Comparison of ENCODE assay signal across 1 cellular context in the genomic region with DNA sequence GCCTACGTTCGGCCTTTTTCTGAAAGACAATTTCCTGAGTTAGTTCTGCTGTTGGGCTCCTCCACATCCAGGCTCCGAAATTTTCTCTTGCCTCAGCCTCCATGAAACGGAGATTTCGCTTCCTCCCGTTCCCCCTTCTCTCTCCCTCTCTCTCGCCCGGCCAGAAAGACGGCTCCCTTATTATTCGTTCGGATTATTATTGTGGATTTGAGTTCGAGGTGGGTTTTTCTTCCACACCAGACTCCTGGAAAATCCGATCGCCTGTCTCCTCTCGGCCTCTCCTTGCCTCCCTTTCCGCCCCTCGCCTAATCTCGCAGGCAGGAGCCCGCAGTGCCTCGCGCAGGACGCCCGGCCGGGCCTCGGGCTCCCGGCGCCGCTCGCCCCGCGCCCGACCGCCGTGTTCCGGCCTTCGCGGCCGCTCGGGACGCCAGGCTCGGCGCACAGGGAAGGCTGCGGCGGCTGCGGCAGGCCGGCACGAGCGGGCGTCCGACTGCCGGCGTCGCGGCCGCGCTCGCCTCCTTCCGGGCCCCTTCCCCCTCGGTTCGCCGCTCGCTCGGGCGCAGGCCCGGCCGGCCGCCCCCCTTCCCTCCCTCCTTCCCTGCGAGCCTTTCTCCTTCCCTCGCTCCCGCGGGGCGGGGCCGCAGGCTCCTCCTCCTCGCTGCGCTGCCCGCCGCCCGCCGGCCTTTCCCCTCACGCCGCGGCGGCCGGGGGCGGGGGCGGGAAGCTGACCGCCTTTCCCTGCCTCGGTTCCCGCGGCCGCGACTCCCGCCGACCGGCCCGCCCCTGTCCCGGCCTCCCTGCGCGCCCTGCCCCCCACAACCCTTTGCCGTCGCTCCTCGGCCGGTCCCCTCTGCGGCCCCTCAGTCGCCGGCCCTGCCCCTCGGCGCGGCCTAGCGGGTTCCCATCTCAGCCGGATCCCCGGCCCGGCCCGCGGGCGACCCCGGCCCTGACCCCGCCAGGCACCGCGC.
TF ChIP-seq lines count a peak whose summit lies in the region.

Gene ARHGEF11, minus strand, starts transcription at position 492 of the 968 bp plus-strand sequence. CDS start 1,412 bp downstream, outside the sequence.

TF ChIP-seq in HepG2, 621 proteins besides CTCF, POLR2A, EP300 and RAD21 (continued from another document and continues in another):
- TF ChIP-seq, protein P1, sequence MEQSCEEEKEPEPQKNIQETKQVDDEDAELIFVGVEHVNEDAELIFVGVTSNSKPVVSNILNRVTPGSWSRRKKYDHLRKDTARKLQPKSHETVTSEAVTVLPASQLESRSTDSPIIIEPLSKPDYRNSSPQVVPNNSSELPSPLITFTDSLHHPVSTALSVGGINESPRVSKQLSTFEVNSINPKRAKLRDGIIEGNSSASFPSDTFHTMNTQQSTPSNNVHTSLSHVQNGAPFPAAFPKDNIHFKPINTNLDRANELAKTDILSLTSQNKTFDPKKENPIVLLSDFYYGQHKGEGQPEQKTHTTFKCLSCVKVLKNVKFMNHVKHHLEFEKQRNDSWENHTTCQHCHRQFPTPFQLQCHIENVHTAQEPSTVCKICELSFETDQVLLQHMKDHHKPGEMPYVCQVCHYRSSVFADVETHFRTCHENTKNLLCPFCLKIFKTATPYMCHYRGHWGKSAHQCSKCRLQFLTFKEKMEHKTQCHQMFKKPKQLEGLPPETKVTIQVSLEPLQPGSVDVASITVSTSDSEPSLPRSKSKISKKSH (CRISPR knock-in tag; IDR thresholded peaks at IDR 0.05; ENCODE audit: borderline replicate concordance): no peak
- TF ChIP-seq PRPF4 (IDR thresholded peaks at IDR 0.05; ENCODE audit: low read depth, low read length, poor library complexity, severe bottlenecking) (no peak), CAMTA2 (CRISPR knock-in tag; IDR thresholded peaks at IDR 0.05; ENCODE audit: borderline replicate concordance) (no peak), ZNF501 (CRISPR knock-in tag; IDR thresholded peaks at IDR 0.05) (no peak), ATF2 (CRISPR knock-in tag; IDR thresholded peaks at IDR 0.05) (no peak), MIXL1 (CRISPR knock-in tag; IDR thresholded peaks at IDR 0.05) (0 out of 2 replicates have a peak, but pooled peaks have one; percentile 13), ZBTB3 (CRISPR knock-in tag; IDR thresholded peaks at IDR 0.05; ENCODE audit: borderline replicate concordance, low read depth) (no peak), LCORL (IDR thresholded peaks at IDR 0.05) (no peak), LCORL (CRISPR knock-in tag; IDR thresholded peaks at IDR 0.05) (no peak), MBD4 (IDR thresholded peaks at IDR 0.05; ENCODE audit: borderline replicate concordance, low read length) (no peak), ZNF333 (CRISPR knock-in tag; IDR thresholded peaks at IDR 0.05; ENCODE audit: borderline replicate concordance) (no peak), ZNF256 (CRISPR knock-in tag; conservative IDR thresholded peaks at IDR 0.05) (no peak), JUN (CRISPR knock-in tag; IDR thresholded peaks at IDR 0.05) (no peak), ERF (CRISPR knock-in tag; IDR thresholded peaks at IDR 0.05) (no peak), ZNF580 (CRISPR knock-in tag; IDR thresholded peaks at IDR 0.05; ENCODE audit: borderline replicate concordance, low read depth) (no peak), NFIC (IDR thresholded peaks at IDR 0.05; ENCODE audit: low read length) (no peak), NFYC (CRISPR knock-in tag; IDR thresholded peaks at IDR 0.05) (no peak), NFKBIZ (CRISPR knock-in tag; IDR thresholded peaks at IDR 0.05) (no peak), HMGA1 (CRISPR knock-in tag; conservative IDR thresholded peaks at IDR 0.05) (no peak), PLRG1 (conservative IDR thresholded peaks at IDR 0.05) (no peak), ZNF264 (CRISPR knock-in tag; IDR thresholded peaks at IDR 0.05) (no peak), BCL6 (CRISPR knock-in tag; IDR thresholded peaks at IDR 0.05) (no peak), ZNF552 (CRISPR knock-in tag; IDR thresholded peaks at IDR 0.05; ENCODE audit: borderline replicate concordance) (no peak), U2AF1 (optimal IDR thresholded peaks at IDR 0.05; ENCODE audit: low read depth, low read length) (no peak), TRIM24 (CRISPR knock-in tag; IDR thresholded peaks at IDR 0.05) (no peak), STAT5B (CRISPR knock-in tag; IDR thresholded peaks at IDR 0.05) (no peak), SMC3 (IDR thresholded peaks at IDR 0.05; ENCODE audit: low read length) (no peak), ZFYVE20 (CRISPR knock-in tag; IDR thresholded peaks at IDR 0.05; ENCODE audit: borderline replicate concordance, low read depth) (no peak), ZNF143 (CRISPR knock-in tag; IDR thresholded peaks at IDR 0.05) (no peak), ZNF710 (CRISPR knock-in tag; IDR thresholded peaks at IDR 0.05; ENCODE audit: borderline replicate concordance) (peak; percentile 99), ELF3 (CRISPR knock-in tag; IDR thresholded peaks at IDR 0.05) (peak; percentile 50), BCL3 (CRISPR knock-in tag; IDR thresholded peaks at IDR 0.05) (peak; percentile 27; the same call in 1 of the 2 replicates), NFE2L2 (IDR thresholded peaks at IDR 0.05; ENCODE audit: low read length) (no peak), MYNN (CRISPR knock-in tag; IDR thresholded peaks at IDR 0.05; ENCODE audit: low read depth) (no peak), POLR2G (IDR thresholded peaks at IDR 0.05; ENCODE audit: low read depth, low read length) (peak; percentile 63), CBFB (CRISPR knock-in tag; IDR thresholded peaks at IDR 0.05) (no peak), SP2 (CRISPR knock-in tag; IDR thresholded peaks at IDR 0.05) (no peak), ZBTB39 (CRISPR knock-in tag; IDR thresholded peaks at IDR 0.05) (no peak), SALL1 (CRISPR knock-in tag; IDR thresholded peaks at IDR 0.05) (no peak; the same call in 1 of the 2 replicates), ZFX (CRISPR knock-in tag; IDR thresholded peaks at IDR 0.05; ENCODE audit: low read depth) (peak; percentile 86), THYN1 (CRISPR knock-in tag; IDR thresholded peaks at IDR 0.05; ENCODE audit: borderline replicate concordance, low read depth) (no peak), ELF4 (CRISPR knock-in tag; IDR thresholded peaks at IDR 0.05; ENCODE audit: borderline replicate concordance) (no peak), MED8 (CRISPR knock-in tag; IDR thresholded peaks at IDR 0.05; ENCODE audit: insufficient replicate concordance) (no peak), THAP11 (CRISPR knock-in tag; IDR thresholded peaks at IDR 0.05) (0 out of 2 replicates have a peak, but pooled peaks have one; percentile 41), MIER3 (CRISPR knock-in tag; IDR thresholded peaks at IDR 0.05; ENCODE audit: borderline replicate concordance) (no peak; the same call in 1 of the 2 replicates), ZNF329 (CRISPR knock-in tag; IDR thresholded peaks at IDR 0.05; ENCODE audit: low read depth) (no peak), ZNF598 (CRISPR knock-in tag; IDR thresholded peaks at IDR 0.05; ENCODE audit: borderline replicate concordance) (no peak), BHLHE40 (IDR thresholded peaks at IDR 0.05; ENCODE audit: low read length) (peak; percentile 54; the same call in 1 of the 2 replicates), KMT2B (CRISPR knock-in tag; IDR thresholded peaks at IDR 0.05) (no peak), HOXA3 (CRISPR knock-in tag; IDR thresholded peaks at IDR 0.05) (peak; percentile 64), RAD51 (IDR thresholded peaks at IDR 0.05; ENCODE audit: borderline replicate concordance) (no peak), ZC3H4 (CRISPR knock-in tag; IDR thresholded peaks at IDR 0.05; ENCODE audit: borderline replicate concordance) (no peak), CBX5 (CRISPR knock-in tag; IDR thresholded peaks at IDR 0.05; ENCODE audit: borderline replicate concordance) (no peak), ZNF879 (CRISPR knock-in tag; IDR thresholded peaks at IDR 0.05) (no peak), KMT2A (CRISPR knock-in tag; IDR thresholded peaks at IDR 0.05) (no peak), ZNF777 (CRISPR knock-in tag; IDR thresholded peaks at IDR 0.05) (peak; percentile 67; the same call in 1 of the 2 replicates), TP53 (CRISPR knock-in tag; conservative IDR thresholded peaks at IDR 0.05) (no peak), ZNF577 (CRISPR knock-in tag; IDR thresholded peaks at IDR 0.05; ENCODE audit: borderline replicate concordance, low read depth) (no peak), ZMYM3 (CRISPR knock-in tag; IDR thresholded peaks at IDR 0.05) (no peak)
- TF ChIP-seq, protein P2, sequence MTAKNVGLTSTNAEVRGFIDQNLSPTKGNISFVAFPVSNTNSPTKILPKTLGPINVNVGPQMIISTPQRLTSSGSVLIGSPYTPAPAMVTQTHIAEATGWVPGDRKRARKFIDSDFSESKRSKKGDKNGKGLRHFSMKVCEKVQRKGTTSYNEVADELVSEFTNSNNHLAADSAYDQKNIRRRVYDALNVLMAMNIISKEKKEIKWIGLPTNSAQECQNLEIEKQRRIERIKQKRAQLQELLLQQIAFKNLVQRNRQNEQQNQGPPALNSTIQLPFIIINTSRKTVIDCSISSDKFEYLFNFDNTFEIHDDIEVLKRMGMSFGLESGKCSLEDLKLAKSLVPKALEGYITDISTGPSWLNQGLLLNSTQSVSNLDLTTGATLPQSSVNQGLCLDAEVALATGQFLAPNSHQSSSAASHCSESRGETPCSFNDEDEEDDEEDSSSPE (CRISPR knock-in tag; IDR thresholded peaks at IDR 0.05): peak; percentile 71; the same call in 1 of the 2 replicates
- TF ChIP-seq, protein P3, sequence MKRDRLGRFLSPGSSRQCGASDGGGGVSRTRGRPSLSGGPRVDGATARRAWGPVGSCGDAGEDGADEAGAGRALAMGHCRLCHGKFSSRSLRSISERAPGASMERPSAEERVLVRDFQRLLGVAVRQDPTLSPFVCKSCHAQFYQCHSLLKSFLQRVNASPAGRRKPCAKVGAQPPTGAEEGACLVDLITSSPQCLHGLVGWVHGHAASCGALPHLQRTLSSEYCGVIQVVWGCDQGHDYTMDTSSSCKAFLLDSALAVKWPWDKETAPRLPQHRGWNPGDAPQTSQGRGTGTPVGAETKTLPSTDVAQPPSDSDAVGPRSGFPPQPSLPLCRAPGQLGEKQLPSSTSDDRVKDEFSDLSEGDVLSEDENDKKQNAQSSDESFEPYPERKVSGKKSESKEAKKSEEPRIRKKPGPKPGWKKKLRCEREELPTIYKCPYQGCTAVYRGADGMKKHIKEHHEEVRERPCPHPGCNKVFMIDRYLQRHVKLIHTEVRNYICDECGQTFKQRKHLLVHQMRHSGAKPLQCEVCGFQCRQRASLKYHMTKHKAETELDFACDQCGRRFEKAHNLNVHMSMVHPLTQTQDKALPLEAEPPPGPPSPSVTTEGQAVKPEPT (CRISPR knock-in tag; IDR thresholded peaks at IDR 0.05; ENCODE audit: low read depth): no peak
